18 cellular contexts compared by ENCODE assay signal in genomic region chr11:23976776-23977380, GRCh38.
DNase-seq lines count a peak whose midpoint lies in the region; ATAC-seq and TF ChIP-seq lines count a peak whose summit lies in the region.
"Had no signal": no experiment of that assay in that cellular context is flagged by ENCODE, and none has a peak within 500 bp of the region (broad histone marks: within the 10 kb centered on the region; RNA-seq: fewer than 3 reads in every experiment).

No MANE protein-coding gene starts in this region.

- no peak for ATAC-seq in left ventricle myocardium superior
- ATAC-seq in right lobe of liver: no peak
- ATAC-seq: activated naive CD4-positive, alpha-beta T cell treated with anti-CD3 and anti-CD28 coated beads, Interleukin-2, amount 50 U/mL, for 72 hours; K562; natural killer cell had no signal

- POLR2A ChIA-PET in AG04449 (lab: Yijun Ruan, JAX): no interaction called here

- no peaks in the 10 kb centered on the region for H3K36me3 ChIP-seq in right lobe of liver

- intact Hi-C loops in left ventricle myocardium superior (cut with micrococcal nuclease) (no loop called here), right lobe of liver (cut with DNase I) (no loop called here), posterior cingulate gyrus (cut with DNase I) (no loop called here)

- no peak overlapping the region for H3K4me3 ChIP-seq in AG04449 (ENCODE audit: low read depth, low read length)
- no peak overlapping the region for H3K4me3 ChIP-seq in right lobe of liver
- H3K4me3 ChIP-seq: dorsolateral prefrontal cortex, K562 had no signal

- CTCF ChIA-PET in AG04449 (lab: Yijun Ruan, JAX): interaction anchor here (0.9 kb wide), 1 partner anchor 13 kb away, joined by 4 read pairs; no protein-coding TSS in a partner anchor

- TF ChIP-seq CTCF in AG04449 (IDR thresholded peaks at IDR 0.05; ENCODE audit: insufficient read depth, low read length, missing control alignments) (no peak), right lobe of liver (IDR thresholded peaks at IDR 0.05) (no peak)

- no peaks in the 10 kb centered on the region for H3K27me3 ChIP-seq in right lobe of liver
- H3K27me3 ChIP-seq: dorsolateral prefrontal cortex had no signal

- no peaks in the 10 kb centered on the region for H3K9me3 ChIP-seq in right lobe of liver

- H3K27ac ChIP-seq in right lobe of liver: no peak overlapping the region
- H3K27ac ChIP-seq: dorsolateral prefrontal cortex had no signal

- H3K4me1 ChIP-seq in right lobe of liver: no peaks in the 10 kb centered on the region

- no peak for TF ChIP-seq POLR2A in right lobe of liver (IDR thresholded peaks at IDR 0.05)

- peak; percentile 38 for DNase-seq in AG04449 (ENCODE audit: low read depth, low spot score)
- DNase-seq in HCEC 1CT: peak; percentile 61
- peak; percentile 51 for DNase-seq in astrocyte of the hippocampus (ENCODE audit: low read depth, low spot score)
- peak; percentile 20 for DNase-seq in hepatic stellate cell (ENCODE audit: low spot score)
- no peak for DNase-seq in middle frontal gyrus (ENCODE audit: extremely low spot score, low spot score)
- DNase-seq in left ventricle myocardium superior: no peak
- no peak for DNase-seq in right lobe of liver
- DNase-seq in posterior cingulate gyrus: no peak
- DNase-seq: dorsolateral prefrontal cortex; islet precursor cell; mammary epithelial cell; MV-4-11; natural killer cell; NCI-H1930; small intestine; stimulated activated CD4-positive, alpha-beta T cell treated with anti-CD3 and anti-CD28 coated beads, Interleukin-4, amount 100 ng/mL, for 1 hour had no signal

Comparison
In these comparisons a context has a peak if more than half of its experiments do, and no peak if none do; other contexts are left out.
1. DNase-seq: peak in AG04449 (single experiment), HCEC 1CT (single experiment), astrocyte of the hippocampus (single experiment) and hepatic stellate cell (single experiment); none in middle frontal gyrus (single experiment), left ventricle myocardium superior (single experiment), right lobe of liver (0 of 3) and posterior cingulate gyrus (0 of 10).